1 cellular context compared by ENCODE assay signal in genomic region chr22:50612715-50613221, GRCh38.
TF ChIP-seq lines count a peak whose summit lies in the region.

No MANE protein-coding gene starts in this region.

TF ChIP-seq in K562, 482 proteins besides CTCF, POLR2A, EP300 and RAD21 (continues in another document):
- TF ChIP-seq SETDB1 (IDR thresholded peaks at IDR 0.05; ENCODE audit: low read length) (no peak), ZNF280A (IDR thresholded peaks at IDR 0.05; ENCODE audit: low read depth, partially characterized antibody) (no peak), GATAD2B (IDR thresholded peaks at IDR 0.05; ENCODE audit: borderline replicate concordance) (no peak), ZFPM2 (CRISPR knock-in tag; IDR thresholded peaks at IDR 0.05) (no peak), TAL1 (IDR thresholded peaks at IDR 0.05) (no peak), SMARCB1 (IDR thresholded peaks at IDR 0.05; ENCODE audit: insufficient read length, low read depth) (no peak), L3MBTL2 (IDR thresholded peaks at IDR 0.05) (peak; percentile 50; the same call in 1 of the 2 replicates), ZNF586 (CRISPR knock-in tag; conservative IDR thresholded peaks at IDR 0.05) (no peak), C11orf30 (IDR thresholded peaks at IDR 0.05; ENCODE audit: low read depth) (no peak), ARID1B (IDR thresholded peaks at IDR 0.05) (no peak), MAFK (IDR thresholded peaks at IDR 0.05; ENCODE audit: low read length) (no peak), OTX1 (CRISPR knock-in tag; IDR thresholded peaks at IDR 0.05) (no peak), FOSL1 (tag; conservative IDR thresholded peaks at IDR 0.05) (no peak), SIRT6 (IDR thresholded peaks at IDR 0.05; ENCODE audit: low read depth, low read length) (no peak), THRAP3 (IDR thresholded peaks at IDR 0.05; ENCODE audit: borderline replicate concordance) (no peak), EZH2 (IDR thresholded peaks at IDR 0.05; ENCODE audit: borderline replicate concordance, low read depth, low read length) (no peak), SLC30A9 (CRISPR knock-in tag; IDR thresholded peaks at IDR 0.05) (no peak), NFIC (IDR thresholded peaks at IDR 0.05) (peak; percentile 40), KAT2B (IDR thresholded peaks at IDR 0.05; ENCODE audit: low read depth, low read length) (no peak), TCF7 (IDR thresholded peaks at IDR 0.05; ENCODE audit: borderline replicate concordance) (no peak), NCOA6 (IDR thresholded peaks at IDR 0.05) (peak; percentile 68), ZNF780A (CRISPR knock-in tag; IDR thresholded peaks at IDR 0.05) (no peak), RBM39 (optimal IDR thresholded peaks at IDR 0.05; ENCODE audit: low read depth, low read length) (no peak), ZNF766 (CRISPR knock-in tag; conservative IDR thresholded peaks at IDR 0.05) (no peak), ZNF695 (CRISPR knock-in tag; IDR thresholded peaks at IDR 0.05) (no peak), E2F6 (IDR thresholded peaks at IDR 0.05; ENCODE audit: borderline replicate concordance in 1 of 2, extremely low read depth in 1 of 2, insufficient read depth in 1 of 2, insufficient read length in 1 of 2, low read depth in 1 of 2, low read length in 1 of 2, poor library complexity in 1 of 2, severe bottlenecking in 1 of 2) (peak; percentile 50 to 93), PTBP1 (IDR thresholded peaks at IDR 0.05; ENCODE audit: low read depth, low read length) (no peak), STAG1 (CRISPR knock-in tag; IDR thresholded peaks at IDR 0.05; ENCODE audit: borderline replicate concordance) (no peak), GATAD2A (IDR thresholded peaks at IDR 0.05) (no peak), PHB2 (IDR thresholded peaks at IDR 0.05; ENCODE audit: low read depth) (no peak)
- TF ChIP-seq, protein P1, sequence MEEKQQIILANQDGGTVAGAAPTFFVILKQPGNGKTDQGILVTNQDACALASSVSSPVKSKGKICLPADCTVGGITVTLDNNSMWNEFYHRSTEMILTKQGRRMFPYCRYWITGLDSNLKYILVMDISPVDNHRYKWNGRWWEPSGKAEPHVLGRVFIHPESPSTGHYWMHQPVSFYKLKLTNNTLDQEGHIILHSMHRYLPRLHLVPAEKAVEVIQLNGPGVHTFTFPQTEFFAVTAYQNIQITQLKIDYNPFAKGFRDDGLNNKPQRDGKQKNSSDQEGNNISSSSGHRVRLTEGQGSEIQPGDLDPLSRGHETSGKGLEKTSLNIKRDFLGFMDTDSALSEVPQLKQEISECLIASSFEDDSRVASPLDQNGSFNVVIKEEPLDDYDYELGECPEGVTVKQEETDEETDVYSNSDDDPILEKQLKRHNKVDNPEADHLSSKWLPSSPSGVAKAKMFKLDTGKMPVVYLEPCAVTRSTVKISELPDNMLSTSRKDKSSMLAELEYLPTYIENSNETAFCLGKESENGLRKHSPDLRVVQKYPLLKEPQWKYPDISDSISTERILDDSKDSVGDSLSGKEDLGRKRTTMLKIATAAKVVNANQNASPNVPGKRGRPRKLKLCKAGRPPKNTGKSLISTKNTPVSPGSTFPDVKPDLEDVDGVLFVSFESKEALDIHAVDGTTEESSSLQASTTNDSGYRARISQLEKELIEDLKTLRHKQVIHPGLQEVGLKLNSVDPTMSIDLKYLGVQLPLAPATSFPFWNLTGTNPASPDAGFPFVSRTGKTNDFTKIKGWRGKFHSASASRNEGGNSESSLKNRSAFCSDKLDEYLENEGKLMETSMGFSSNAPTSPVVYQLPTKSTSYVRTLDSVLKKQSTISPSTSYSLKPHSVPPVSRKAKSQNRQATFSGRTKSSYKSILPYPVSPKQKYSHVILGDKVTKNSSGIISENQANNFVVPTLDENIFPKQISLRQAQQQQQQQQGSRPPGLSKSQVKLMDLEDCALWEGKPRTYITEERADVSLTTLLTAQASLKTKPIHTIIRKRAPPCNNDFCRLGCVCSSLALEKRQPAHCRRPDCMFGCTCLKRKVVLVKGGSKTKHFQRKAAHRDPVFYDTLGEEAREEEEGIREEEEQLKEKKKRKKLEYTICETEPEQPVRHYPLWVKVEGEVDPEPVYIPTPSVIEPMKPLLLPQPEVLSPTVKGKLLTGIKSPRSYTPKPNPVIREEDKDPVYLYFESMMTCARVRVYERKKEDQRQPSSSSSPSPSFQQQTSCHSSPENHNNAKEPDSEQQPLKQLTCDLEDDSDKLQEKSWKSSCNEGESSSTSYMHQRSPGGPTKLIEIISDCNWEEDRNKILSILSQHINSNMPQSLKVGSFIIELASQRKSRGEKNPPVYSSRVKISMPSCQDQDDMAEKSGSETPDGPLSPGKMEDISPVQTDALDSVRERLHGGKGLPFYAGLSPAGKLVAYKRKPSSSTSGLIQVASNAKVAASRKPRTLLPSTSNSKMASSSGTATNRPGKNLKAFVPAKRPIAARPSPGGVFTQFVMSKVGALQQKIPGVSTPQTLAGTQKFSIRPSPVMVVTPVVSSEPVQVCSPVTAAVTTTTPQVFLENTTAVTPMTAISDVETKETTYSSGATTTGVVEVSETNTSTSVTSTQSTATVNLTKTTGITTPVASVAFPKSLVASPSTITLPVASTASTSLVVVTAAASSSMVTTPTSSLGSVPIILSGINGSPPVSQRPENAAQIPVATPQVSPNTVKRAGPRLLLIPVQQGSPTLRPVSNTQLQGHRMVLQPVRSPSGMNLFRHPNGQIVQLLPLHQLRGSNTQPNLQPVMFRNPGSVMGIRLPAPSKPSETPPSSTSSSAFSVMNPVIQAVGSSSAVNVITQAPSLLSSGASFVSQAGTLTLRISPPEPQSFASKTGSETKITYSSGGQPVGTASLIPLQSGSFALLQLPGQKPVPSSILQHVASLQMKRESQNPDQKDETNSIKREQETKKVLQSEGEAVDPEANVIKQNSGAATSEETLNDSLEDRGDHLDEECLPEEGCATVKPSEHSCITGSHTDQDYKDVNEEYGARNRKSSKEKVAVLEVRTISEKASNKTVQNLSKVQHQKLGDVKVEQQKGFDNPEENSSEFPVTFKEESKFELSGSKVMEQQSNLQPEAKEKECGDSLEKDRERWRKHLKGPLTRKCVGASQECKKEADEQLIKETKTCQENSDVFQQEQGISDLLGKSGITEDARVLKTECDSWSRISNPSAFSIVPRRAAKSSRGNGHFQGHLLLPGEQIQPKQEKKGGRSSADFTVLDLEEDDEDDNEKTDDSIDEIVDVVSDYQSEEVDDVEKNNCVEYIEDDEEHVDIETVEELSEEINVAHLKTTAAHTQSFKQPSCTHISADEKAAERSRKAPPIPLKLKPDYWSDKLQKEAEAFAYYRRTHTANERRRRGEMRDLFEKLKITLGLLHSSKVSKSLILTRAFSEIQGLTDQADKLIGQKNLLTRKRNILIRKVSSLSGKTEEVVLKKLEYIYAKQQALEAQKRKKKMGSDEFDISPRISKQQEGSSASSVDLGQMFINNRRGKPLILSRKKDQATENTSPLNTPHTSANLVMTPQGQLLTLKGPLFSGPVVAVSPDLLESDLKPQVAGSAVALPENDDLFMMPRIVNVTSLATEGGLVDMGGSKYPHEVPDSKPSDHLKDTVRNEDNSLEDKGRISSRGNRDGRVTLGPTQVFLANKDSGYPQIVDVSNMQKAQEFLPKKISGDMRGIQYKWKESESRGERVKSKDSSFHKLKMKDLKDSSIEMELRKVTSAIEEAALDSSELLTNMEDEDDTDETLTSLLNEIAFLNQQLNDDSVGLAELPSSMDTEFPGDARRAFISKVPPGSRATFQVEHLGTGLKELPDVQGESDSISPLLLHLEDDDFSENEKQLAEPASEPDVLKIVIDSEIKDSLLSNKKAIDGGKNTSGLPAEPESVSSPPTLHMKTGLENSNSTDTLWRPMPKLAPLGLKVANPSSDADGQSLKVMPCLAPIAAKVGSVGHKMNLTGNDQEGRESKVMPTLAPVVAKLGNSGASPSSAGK (IDR thresholded peaks at IDR 0.05) = 0 out of 2 replicates have a peak, but pooled peaks have one; percentile 59
- TF ChIP-seq, protein P2, sequence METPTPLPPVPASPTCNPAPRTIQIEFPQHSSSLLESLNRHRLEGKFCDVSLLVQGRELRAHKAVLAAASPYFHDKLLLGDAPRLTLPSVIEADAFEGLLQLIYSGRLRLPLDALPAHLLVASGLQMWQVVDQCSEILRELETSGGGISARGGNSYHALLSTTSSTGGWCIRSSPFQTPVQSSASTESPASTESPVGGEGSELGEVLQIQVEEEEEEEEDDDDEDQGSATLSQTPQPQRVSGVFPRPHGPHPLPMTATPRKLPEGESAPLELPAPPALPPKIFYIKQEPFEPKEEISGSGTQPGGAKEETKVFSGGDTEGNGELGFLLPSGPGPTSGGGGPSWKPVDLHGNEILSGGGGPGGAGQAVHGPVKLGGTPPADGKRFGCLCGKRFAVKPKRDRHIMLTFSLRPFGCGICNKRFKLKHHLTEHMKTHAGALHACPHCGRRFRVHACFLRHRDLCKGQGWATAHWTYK (CRISPR knock-in tag; IDR thresholded peaks at IDR 0.05) = no peak
- TF ChIP-seq, protein P3, sequence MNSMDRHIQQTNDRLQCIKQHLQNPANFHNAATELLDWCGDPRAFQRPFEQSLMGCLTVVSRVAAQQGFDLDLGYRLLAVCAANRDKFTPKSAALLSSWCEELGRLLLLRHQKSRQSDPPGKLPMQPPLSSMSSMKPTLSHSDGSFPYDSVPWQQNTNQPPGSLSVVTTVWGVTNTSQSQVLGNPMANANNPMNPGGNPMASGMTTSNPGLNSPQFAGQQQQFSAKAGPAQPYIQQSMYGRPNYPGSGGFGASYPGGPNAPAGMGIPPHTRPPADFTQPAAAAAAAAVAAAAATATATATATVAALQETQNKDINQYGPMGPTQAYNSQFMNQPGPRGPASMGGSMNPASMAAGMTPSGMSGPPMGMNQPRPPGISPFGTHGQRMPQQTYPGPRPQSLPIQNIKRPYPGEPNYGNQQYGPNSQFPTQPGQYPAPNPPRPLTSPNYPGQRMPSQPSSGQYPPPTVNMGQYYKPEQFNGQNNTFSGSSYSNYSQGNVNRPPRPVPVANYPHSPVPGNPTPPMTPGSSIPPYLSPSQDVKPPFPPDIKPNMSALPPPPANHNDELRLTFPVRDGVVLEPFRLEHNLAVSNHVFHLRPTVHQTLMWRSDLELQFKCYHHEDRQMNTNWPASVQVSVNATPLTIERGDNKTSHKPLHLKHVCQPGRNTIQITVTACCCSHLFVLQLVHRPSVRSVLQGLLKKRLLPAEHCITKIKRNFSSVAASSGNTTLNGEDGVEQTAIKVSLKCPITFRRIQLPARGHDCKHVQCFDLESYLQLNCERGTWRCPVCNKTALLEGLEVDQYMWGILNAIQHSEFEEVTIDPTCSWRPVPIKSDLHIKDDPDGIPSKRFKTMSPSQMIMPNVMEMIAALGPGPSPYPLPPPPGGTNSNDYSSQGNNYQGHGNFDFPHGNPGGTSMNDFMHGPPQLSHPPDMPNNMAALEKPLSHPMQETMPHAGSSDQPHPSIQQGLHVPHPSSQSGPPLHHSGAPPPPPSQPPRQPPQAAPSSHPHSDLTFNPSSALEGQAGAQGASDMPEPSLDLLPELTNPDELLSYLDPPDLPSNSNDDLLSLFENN (IDR thresholded peaks at IDR 0.05; ENCODE audit: low read depth in 2 of 2, low read length in 2 of 2) = no peak
- TF ChIP-seq, protein P4, sequence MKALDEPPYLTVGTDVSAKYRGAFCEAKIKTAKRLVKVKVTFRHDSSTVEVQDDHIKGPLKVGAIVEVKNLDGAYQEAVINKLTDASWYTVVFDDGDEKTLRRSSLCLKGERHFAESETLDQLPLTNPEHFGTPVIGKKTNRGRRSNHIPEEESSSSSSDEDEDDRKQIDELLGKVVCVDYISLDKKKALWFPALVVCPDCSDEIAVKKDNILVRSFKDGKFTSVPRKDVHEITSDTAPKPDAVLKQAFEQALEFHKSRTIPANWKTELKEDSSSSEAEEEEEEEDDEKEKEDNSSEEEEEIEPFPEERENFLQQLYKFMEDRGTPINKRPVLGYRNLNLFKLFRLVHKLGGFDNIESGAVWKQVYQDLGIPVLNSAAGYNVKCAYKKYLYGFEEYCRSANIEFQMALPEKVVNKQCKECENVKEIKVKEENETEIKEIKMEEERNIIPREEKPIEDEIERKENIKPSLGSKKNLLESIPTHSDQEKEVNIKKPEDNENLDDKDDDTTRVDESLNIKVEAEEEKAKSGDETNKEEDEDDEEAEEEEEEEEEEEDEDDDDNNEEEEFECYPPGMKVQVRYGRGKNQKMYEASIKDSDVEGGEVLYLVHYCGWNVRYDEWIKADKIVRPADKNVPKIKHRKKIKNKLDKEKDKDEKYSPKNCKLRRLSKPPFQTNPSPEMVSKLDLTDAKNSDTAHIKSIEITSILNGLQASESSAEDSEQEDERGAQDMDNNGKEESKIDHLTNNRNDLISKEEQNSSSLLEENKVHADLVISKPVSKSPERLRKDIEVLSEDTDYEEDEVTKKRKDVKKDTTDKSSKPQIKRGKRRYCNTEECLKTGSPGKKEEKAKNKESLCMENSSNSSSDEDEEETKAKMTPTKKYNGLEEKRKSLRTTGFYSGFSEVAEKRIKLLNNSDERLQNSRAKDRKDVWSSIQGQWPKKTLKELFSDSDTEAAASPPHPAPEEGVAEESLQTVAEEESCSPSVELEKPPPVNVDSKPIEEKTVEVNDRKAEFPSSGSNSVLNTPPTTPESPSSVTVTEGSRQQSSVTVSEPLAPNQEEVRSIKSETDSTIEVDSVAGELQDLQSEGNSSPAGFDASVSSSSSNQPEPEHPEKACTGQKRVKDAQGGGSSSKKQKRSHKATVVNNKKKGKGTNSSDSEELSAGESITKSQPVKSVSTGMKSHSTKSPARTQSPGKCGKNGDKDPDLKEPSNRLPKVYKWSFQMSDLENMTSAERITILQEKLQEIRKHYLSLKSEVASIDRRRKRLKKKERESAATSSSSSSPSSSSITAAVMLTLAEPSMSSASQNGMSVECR (CRISPR knock-in tag; IDR thresholded peaks at IDR 0.05) = no peak
